Comparison of ENCODE assay signal across 12 cellular contexts in genomic region chr7:55192718-55193117, GRCh38.
DNase-seq lines count a peak whose midpoint lies in the region; ATAC-seq and TF ChIP-seq lines count a peak whose summit lies in the region.
"Had no signal": no experiment of that assay in that cellular context is flagged by ENCODE, and none has a peak within 500 bp of the region (broad histone marks: within the 10 kb centered on the region; RNA-seq: fewer than 3 reads in every experiment).

No MANE protein-coding gene starts in this region.

- CTCF ChIA-PET in AG04449 (lab: Yijun Ruan, JAX), result interaction anchor here (0.9 to 1.8 kb wide), 6 partner anchors 19 to 419 kb away, joined by 3 to 6 read pairs (median 3); no protein-coding TSS in a partner anchor

- TF ChIP-seq CTCF in AG04449 (IDR thresholded peaks at IDR 0.05; ENCODE audit: insufficient read depth, low read length, missing control alignments) (no peak), HFF-Myc (IDR thresholded peaks at IDR 0.05; ENCODE audit: low read depth, low read length, missing control alignments) (no peak), astrocyte of the spinal cord (IDR thresholded peaks at IDR 0.05; ENCODE audit: low read depth, low read length) (no peak)

- ATAC-seq in GM21390 (IDR thresholded peaks at IDR 0.05; ENCODE audit: unreplicated experiment), result no peak

- H3K4me3 ChIP-seq in AG04449 (ENCODE audit: low read depth, low read length), result no peak overlapping the region
- no peak overlapping the region for H3K4me3 ChIP-seq in HFF-Myc (replicated peaks; ENCODE audit: low read depth, low read length)
- H3K4me3 ChIP-seq in astrocyte of the spinal cord (ENCODE audit: low read depth, low read length), result no peak overlapping the region

- POLR2A ChIA-PET in AG04449 (lab: Yijun Ruan, JAX), result no interaction called here

- in situ Hi-C loops in astrocyte of the spinal cord (cut with HindIII; ENCODE audit: low sequenced_read_pairs), result no loop called here

- peak; percentile 34 for DNase-seq in AG04449 (ENCODE audit: low read depth, low spot score)
- peak; percentile 58 for DNase-seq in HFF-Myc (ENCODE audit: extremely low read depth, low read depth)
- DNase-seq in astrocyte of the spinal cord (ENCODE audit: low read depth, low spot score), result peak; percentile 84
- DNase-seq in kidney tubule cell (ENCODE audit: low spot score), result peak; percentile 32
- DNase-seq in RPMI8226, result no peak
- no peak for DNase-seq in epidermal melanocyte (ENCODE audit: insufficient read length, low spot score)
- DNase-seq in cerebellar nuclear complex (lab: John Stamatoyannopoulos, UW), result no peak
- DNase-seq: activated CD4-positive, alpha-beta T cell treated with anti-CD3 and anti-CD28 coated beads, Interleukin-2, amount 50 U/mL, for 1 hour; CD4-positive, CD25-positive, alpha-beta regulatory T cell; NCI-H1092 treated with DMSO at 0.1 percent for 48 hours; nephron progenitor cell had no signal

Comparison
In these comparisons a context has a peak if more than half of its experiments do, and no peak if none do; other contexts are left out.
1. DNase-seq: peak in AG04449 (single experiment), HFF-Myc (single experiment), astrocyte of the spinal cord (single experiment) and kidney tubule cell (single experiment); none in RPMI8226 (single experiment), epidermal melanocyte (single experiment) and cerebellar nuclear complex (0 of 2).